ENCODE assay signal across 1 cellular context in the genomic region with DNA sequence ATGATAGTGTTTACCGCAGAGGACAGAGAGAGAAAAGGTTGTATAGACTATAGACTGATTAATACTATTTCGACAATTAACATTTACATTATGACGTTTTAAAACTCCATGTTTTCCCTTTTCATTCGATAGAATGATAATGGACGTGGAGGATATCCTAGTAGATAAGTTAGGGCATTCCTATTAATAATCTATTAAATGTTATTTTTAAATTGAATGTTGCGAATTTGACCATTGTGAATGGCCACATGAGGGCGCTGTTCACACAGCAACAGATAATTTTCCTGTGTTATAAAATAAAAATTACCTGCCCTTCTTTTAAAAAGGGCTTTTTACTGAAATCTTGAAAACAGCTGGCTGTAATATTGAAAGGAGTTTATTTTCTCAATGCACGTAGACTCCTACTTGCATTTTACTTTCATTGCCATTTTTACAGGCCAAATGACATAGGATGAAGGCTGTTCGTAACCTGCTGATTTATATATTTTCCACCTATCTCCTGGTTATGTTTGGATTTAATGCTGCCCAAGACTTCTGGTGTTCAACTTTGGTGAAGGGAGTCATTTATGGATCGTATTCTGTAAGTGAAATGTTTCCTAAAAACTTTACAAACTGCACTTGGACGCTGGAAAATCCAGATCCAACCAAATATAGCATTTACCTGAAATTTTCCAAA.
TF ChIP-seq lines count a peak whose summit lies in the region.

No MANE protein-coding gene starts in this region.

TF ChIP-seq in SK-N-SH treated with all-trans-retinoic acid at 6 μM for 48 hours, 23 proteins besides CTCF, POLR2A, EP300 and RAD21 (continued from another document):
- TF ChIP-seq, protein P1, sequence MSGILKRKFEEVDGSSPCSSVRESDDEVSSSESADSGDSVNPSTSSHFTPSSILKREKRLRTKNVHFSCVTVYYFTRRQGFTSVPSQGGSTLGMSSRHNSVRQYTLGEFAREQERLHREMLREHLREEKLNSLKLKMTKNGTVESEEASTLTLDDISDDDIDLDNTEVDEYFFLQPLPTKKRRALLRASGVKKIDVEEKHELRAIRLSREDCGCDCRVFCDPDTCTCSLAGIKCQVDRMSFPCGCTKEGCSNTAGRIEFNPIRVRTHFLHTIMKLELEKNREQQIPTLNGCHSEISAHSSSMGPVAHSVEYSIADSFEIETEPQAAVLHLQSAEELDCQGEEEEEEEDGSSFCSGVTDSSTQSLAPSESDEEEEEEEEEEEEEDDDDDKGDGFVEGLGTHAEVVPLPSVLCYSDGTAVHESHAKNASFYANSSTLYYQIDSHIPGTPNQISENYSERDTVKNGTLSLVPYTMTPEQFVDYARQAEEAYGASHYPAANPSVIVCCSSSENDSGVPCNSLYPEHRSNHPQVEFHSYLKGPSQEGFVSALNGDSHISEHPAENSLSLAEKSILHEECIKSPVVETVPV (CRISPR knock-in tag; IDR thresholded peaks at IDR 0.05) = no peak
- TF ChIP-seq ARNTL (CRISPR knock-in tag; IDR thresholded peaks at IDR 0.05; ENCODE audit: borderline replicate concordance, low read depth) (no peak), RARB (CRISPR knock-in tag; IDR thresholded peaks at IDR 0.05) (no peak), ZC3H10 (CRISPR knock-in tag; IDR thresholded peaks at IDR 0.05) (no peak), ZFP30 (CRISPR knock-in tag; IDR thresholded peaks at IDR 0.05) (no peak), ESRRG (CRISPR knock-in tag; IDR thresholded peaks at IDR 0.05) (no peak), TCF4 (CRISPR knock-in tag; IDR thresholded peaks at IDR 0.05; ENCODE audit: borderline replicate concordance) (no peak), GLIS3 (CRISPR knock-in tag; IDR thresholded peaks at IDR 0.05) (no peak), ISL1 (CRISPR knock-in tag; IDR thresholded peaks at IDR 0.05) (no peak)
